ENCODE assay signal across 10 cellular contexts in the genomic region with DNA sequence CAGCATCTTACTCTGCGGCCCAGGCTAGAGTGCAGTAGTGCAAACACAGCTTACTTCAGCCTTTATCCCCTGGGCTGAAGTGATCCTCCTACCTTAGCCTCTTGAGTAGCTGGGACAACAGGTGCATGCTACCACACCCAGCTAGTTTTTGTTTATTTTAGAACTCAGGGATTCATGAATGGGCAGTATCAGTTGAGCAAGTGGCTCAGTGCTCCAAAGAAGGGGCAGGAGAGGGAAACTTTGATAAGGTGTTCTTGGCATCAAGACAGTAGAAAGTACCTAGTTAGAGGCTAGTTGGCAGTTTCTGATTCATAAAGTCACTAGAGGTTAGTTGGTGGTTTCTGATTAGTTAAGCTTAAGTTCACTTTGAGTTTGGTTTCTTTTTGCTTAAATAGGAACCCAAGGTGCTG. TPM values are rescaled to one million over a fixed set of nuclear protein-coding genes. Genes with fewer than 3 reads are reported as not detected.
DNase-seq lines count a peak whose midpoint lies in the region; ATAC-seq lines count a peak whose summit lies in the region.
"Had no signal": no experiment of that assay in that cellular context is flagged by ENCODE, and none has a peak within 500 bp of the region (broad histone marks: within the 10 kb centered on the region; RNA-seq: fewer than 3 reads in every experiment).

No MANE protein-coding gene starts in this region.

- no peak overlapping the region for H3K27ac ChIP-seq in GM23248
- H3K27ac ChIP-seq: tibial nerve had no signal

- no peak overlapping the region for H3K4me2 ChIP-seq in GM23248 (ENCODE audit: unreplicated experiment)

- H3K79me2 ChIP-seq in GM23248 (ENCODE audit: insufficient read depth): peaks cover 97% of the 10 kb centered on the region

- in situ Hi-C loops in GM23248 (cut with MboI): no loop called here

- peak; percentile 80 for DNase-seq in NCI-H187 treated with DMSO at 0.1 percent for 48 hours (lab: John Stamatoyannopoulos, UW)
- DNase-seq in natural killer cell treated with Interleukin-12 subunit alpha and Interleukin-12 subunit beta and Interleukin-15 and Interleukin-18, amount 100 ng/mL, for 72 hours (ENCODE audit: low spot score): no peak
- no peak for DNase-seq in GM23248
- no peak for DNase-seq in COLO829 (ENCODE audit: low spot score)
- DNase-seq in effector memory CD8-positive, alpha-beta T cell: no peak
- no peak for DNase-seq in activated CD4-positive, alpha-beta T cell treated with anti-CD3 and anti-CD28 coated beads for 4 hours
- DNase-seq: HCEC 1CT had no signal

- H3K27ac Mint-ChIP-seq in natural killer cell treated with Interleukin-12 subunit alpha and Interleukin-12 subunit beta and Interleukin-15 and Interleukin-18, amount 100 ng/mL, for 72 hours: peak overlapping the region; percentile 34 to 71
- H3K27ac Mint-ChIP-seq in effector memory CD8-positive, alpha-beta T cell: peak overlapping the region in 1 of 2 donors; percentile 44

- no peaks in the 10 kb centered on the region for H3K9me3 ChIP-seq in GM23248 (ENCODE audit: low read depth)
- H3K9me3 ChIP-seq: tibial nerve had no signal

- ATAC-seq in GM19023 (IDR thresholded peaks at IDR 0.05; ENCODE audit: unreplicated experiment) (peak; percentile 62), HG02588 (IDR thresholded peaks at IDR 0.05; ENCODE audit: unreplicated experiment) (peak; percentile 77)
- ATAC-seq in natural killer cell treated with Interleukin-12 subunit alpha and Interleukin-12 subunit beta and Interleukin-15 and Interleukin-18, amount 100 ng/mL, for 72 hours: peak; percentile 73 to 75
- no peak for ATAC-seq in effector memory CD8-positive, alpha-beta T cell (replicated peaks)

- no peaks in the 10 kb centered on the region for H4K20me1 ChIP-seq in GM23248 (ENCODE audit: insufficient read depth)

- H3K9ac ChIP-seq in GM23248: no peak overlapping the region

- H3K9me2 ChIP-seq in GM23248 (ENCODE audit: insufficient read depth): no peaks in the 10 kb centered on the region

- H3K4me1 ChIP-seq in GM23248 (ENCODE audit: insufficient read depth): no peaks in the 10 kb centered on the region

- H3K4me3 ChIP-seq in GM23248: no peak overlapping the region
- H3K4me3 ChIP-seq: tibial nerve had no signal

- no peaks in the 10 kb centered on the region for H3K9me3 Mint-ChIP-seq in natural killer cell treated with Interleukin-12 subunit alpha and Interleukin-12 subunit beta and Interleukin-15 and Interleukin-18, amount 100 ng/mL, for 72 hours
- H3K9me3 Mint-ChIP-seq in effector memory CD8-positive, alpha-beta T cell: no peaks in the 10 kb centered on the region

- H3K4me1 Mint-ChIP-seq in natural killer cell treated with Interleukin-12 subunit alpha and Interleukin-12 subunit beta and Interleukin-15 and Interleukin-18, amount 100 ng/mL, for 72 hours (ENCODE audit: low read depth in 2 of 2): peaks cover 44 to 54% of the 10 kb centered on the region in 2 donors
- H3K4me1 Mint-ChIP-seq in effector memory CD8-positive, alpha-beta T cell (ENCODE audit: low read depth in 2 of 2): peaks cover 39 to 65% of the 10 kb centered on the region in 2 donors

- no peaks in the 10 kb centered on the region for H3F3A ChIP-seq in GM23248 (ENCODE audit: insufficient read depth)

- no peaks in the 10 kb centered on the region for H3K27me3 Mint-ChIP-seq in natural killer cell treated with Interleukin-12 subunit alpha and Interleukin-12 subunit beta and Interleukin-15 and Interleukin-18, amount 100 ng/mL, for 72 hours
- H3K27me3 Mint-ChIP-seq in effector memory CD8-positive, alpha-beta T cell: no peaks in the 10 kb centered on the region

- peak overlapping the region; percentile 24 for H3K4me3 Mint-ChIP-seq in natural killer cell treated with Interleukin-12 subunit alpha and Interleukin-12 subunit beta and Interleukin-15 and Interleukin-18, amount 100 ng/mL, for 72 hours
- no peak overlapping the region for H3K4me3 Mint-ChIP-seq in effector memory CD8-positive, alpha-beta T cell

- H2AFZ ChIP-seq in GM23248: no peak overlapping the region

- H3K36me3 Mint-ChIP-seq in natural killer cell treated with Interleukin-12 subunit alpha and Interleukin-12 subunit beta and Interleukin-15 and Interleukin-18, amount 100 ng/mL, for 72 hours: no peaks in the 10 kb centered on the region
- peaks cover 3% of the 10 kb centered on the region for H3K36me3 Mint-ChIP-seq in effector memory CD8-positive, alpha-beta T cell (ENCODE audit: insufficient read depth)

- no peaks in the 10 kb centered on the region for H3K27me3 ChIP-seq in GM23248 (replicated peaks; ENCODE audit: insufficient read depth)
- H3K27me3 ChIP-seq: tibial nerve had no signal

- no peaks in the 10 kb centered on the region for H3K36me3 ChIP-seq in GM23248 (ENCODE audit: low read depth)
- H3K36me3 ChIP-seq: tibial nerve had no signal

- WGBS in GM23248 (ENCODE audit: low coverage in 1 of 2, low lambda C conversion rate in 2 of 2, missing lambda C conversion rate in 2 of 2), 2 experiments: 94 to 97% methylated on average over 1 of the region's 1 CpG

RNA-seq across cellular contexts. Expression of a gene that starts 18.4 kb away (rescaled TPM):
- 10 to 100 TPM; 15.2 to 26.2 TPM for total RNA-seq in natural killer cell treated with Interleukin-12 subunit alpha and Interleukin-12 subunit beta and Interleukin-15 and Interleukin-18, amount 100 ng/mL, for 72 hours
- total RNA-seq in GM23248 (2014; rRNA removed; shearing (Covaris generic)): 6.4 and 7.5 TPM in 2 replicates
- 3.4 and 3.8 TPM in 2 replicates for polyA plus RNA-seq in GM23248 (2016; fragmentation: Nextera tagmentation; extraction: Ambion mirVana)
